8 cellular contexts compared by ENCODE assay signal in genomic region chr5:180810210-180811011, GRCh38. TPM values are rescaled to one million over a fixed set of nuclear protein-coding genes. Genes with fewer than 3 reads are reported as not detected.
DNase-seq lines count a peak whose midpoint lies in the region; ATAC-seq and TF ChIP-seq lines count a peak whose summit lies in the region.

No MANE protein-coding gene starts in this region.

- TF ChIP-seq CTCF in AG09309 (IDR thresholded peaks at IDR 0.05; ENCODE audit: control insufficient read depth, insufficient read depth, low read depth, low read length, missing control alignments) (no peak), WTC11 (IDR thresholded peaks at IDR 0.05) (no peak)

- H3K27me3 Mint-ChIP-seq in WTC11 (ENCODE audit: low read depth), result peaks cover 3% of the 10 kb centered on the region; the same call in 1 of the 2 replicates

- H3K27ac Mint-ChIP-seq in WTC11, result peak overlapping the region; percentile 98

- H3K4me3 Mint-ChIP-seq in WTC11, result peak overlapping the region; percentile 75

- peak; percentile 66 for DNase-seq in AG09309 (ENCODE audit: low read depth)
- peak; percentile 88 for DNase-seq in NCI-H2227 treated with DMSO at 0.1 percent for 48 hours (lab: John Stamatoyannopoulos, UW)
- peak; percentile 95 for DNase-seq in WTC11 (ENCODE audit: low spot score)
- peak in 60 of 61 donors; percentile 82 to 100 (median 94) for DNase-seq in caudate nucleus (lab: John Stamatoyannopoulos, UW)
- DNase-seq in islet precursor cell, result peak; percentile 97
- DNase-seq in stimulated activated CD4-positive, alpha-beta T cell treated with anti-CD3 and anti-CD28 coated beads, Interleukin-12 subunit alpha, Interleukin-12 subunit beta, amount 100 ng/mL, for 4 hours, result peak; percentile 95

- H3K27ac ChIP-seq in caudate nucleus (ENCODE audit: low read depth, low read length), result peak overlapping the region; percentile 100

- POLR2A ChIA-PET in WTC11 (lab: Charles Lee), result interaction anchor here (0.6 to 1.2 kb wide), 3 partner anchors 15 to 24 kb away, joined by 3 to 15 read pairs (median 4); no protein-coding TSS in a partner anchor

- peak; percentile 77 for ATAC-seq in GM18909 (IDR thresholded peaks at IDR 0.05; ENCODE audit: poor library complexity, unreplicated experiment)
- peak; percentile 68 for ATAC-seq in HG03159 (IDR thresholded peaks at IDR 0.05; ENCODE audit: unreplicated experiment)
- ATAC-seq in WTC11, result peak; percentile 87

- peak overlapping the region; percentile 86 for H3K4me3 ChIP-seq in AG09309 (ENCODE audit: control insufficient read depth, low read depth, low read length)

- H3K9me3 Mint-ChIP-seq in WTC11, result no peaks in the 10 kb centered on the region

- CTCF ChIA-PET in WTC11 (lab: Charles Lee), result interaction anchor here (0.7 to 1.5 kb wide), 6 partner anchors 11 to 374 kb away, joined by 3 to 7 read pairs (median 4); no protein-coding TSS in a partner anchor

- peaks cover 61% of the 10 kb centered on the region for H3K4me1 Mint-ChIP-seq in WTC11

- H3K36me3 Mint-ChIP-seq in WTC11, result peaks cover 12% of the 10 kb centered on the region

TF ChIP-seq in WTC11, 78 proteins besides CTCF, POLR2A, EP300 and RAD21 (continues in another document):
- peak; percentile 91 for TF ChIP-seq MAX (CRISPR knock-in tag; IDR thresholded peaks at IDR 0.05)
- no peak for TF ChIP-seq SMAD4 (CRISPR knock-in tag; IDR thresholded peaks at IDR 0.05)
- no peak for TF ChIP-seq RORB (CRISPR knock-in tag; IDR thresholded peaks at IDR 0.05)
- TF ChIP-seq USF1 (CRISPR knock-in tag; IDR thresholded peaks at IDR 0.05), result no peak; the same call in 1 of the 2 replicates
- no peak for TF ChIP-seq ZNF396 (CRISPR knock-in tag; IDR thresholded peaks at IDR 0.05; ENCODE audit: borderline replicate concordance)
- no peak for TF ChIP-seq JUN (CRISPR knock-in tag; IDR thresholded peaks at IDR 0.05)
- TF ChIP-seq HMGXB4 (CRISPR knock-in tag; IDR thresholded peaks at IDR 0.05), result peak; percentile 56; the same call in 1 of the 2 replicates
- no peak for TF ChIP-seq NR1H2 (CRISPR knock-in tag; IDR thresholded peaks at IDR 0.05)
- no peak for TF ChIP-seq ZNF425 (CRISPR knock-in tag; conservative IDR thresholded peaks at IDR 0.05)
- TF ChIP-seq PRDM15 (CRISPR knock-in tag; IDR thresholded peaks at IDR 0.05), result no peak
- TF ChIP-seq ZNF121 (CRISPR knock-in tag; IDR thresholded peaks at IDR 0.05), result no peak
- TF ChIP-seq IRF2 (CRISPR knock-in tag; IDR thresholded peaks at IDR 0.05; ENCODE audit: borderline replicate concordance, low read depth), result no peak
- TF ChIP-seq ZSCAN18 (CRISPR knock-in tag; IDR thresholded peaks at IDR 0.05), result no peak
- 0 out of 2 replicates have a peak, but pooled peaks have one; percentile 46 for TF ChIP-seq E2F1 (CRISPR knock-in tag; IDR thresholded peaks at IDR 0.05)
- no peak for TF ChIP-seq NFE2L1 (CRISPR knock-in tag; IDR thresholded peaks at IDR 0.05)

RNA-seq across cellular contexts. Expression of gene MGAT1, which starts 7.8 kb away (rescaled TPM):
- total RNA-seq in WTC11 (2021), result 78.4 to 93.6 TPM (median 86.3 TPM) in 3 replicates

RNA-seq across cellular contexts. Expression of gene ZFP62, which starts 50.7 kb away (rescaled TPM):
- 35.7 to 41.2 TPM (median 39.5 TPM) in 3 replicates for total RNA-seq in WTC11 (2021)

Comparison
In these comparisons a context has a peak if more than half of its experiments do, and no peak if none do; other contexts are left out.
1. Peak in every context shown above with its lines: DNase-seq, ATAC-seq, H3K4me3 ChIP-seq and H3K27ac ChIP-seq.